Comparison of ENCODE assay signal across 9 cellular contexts in the genomic region with DNA sequence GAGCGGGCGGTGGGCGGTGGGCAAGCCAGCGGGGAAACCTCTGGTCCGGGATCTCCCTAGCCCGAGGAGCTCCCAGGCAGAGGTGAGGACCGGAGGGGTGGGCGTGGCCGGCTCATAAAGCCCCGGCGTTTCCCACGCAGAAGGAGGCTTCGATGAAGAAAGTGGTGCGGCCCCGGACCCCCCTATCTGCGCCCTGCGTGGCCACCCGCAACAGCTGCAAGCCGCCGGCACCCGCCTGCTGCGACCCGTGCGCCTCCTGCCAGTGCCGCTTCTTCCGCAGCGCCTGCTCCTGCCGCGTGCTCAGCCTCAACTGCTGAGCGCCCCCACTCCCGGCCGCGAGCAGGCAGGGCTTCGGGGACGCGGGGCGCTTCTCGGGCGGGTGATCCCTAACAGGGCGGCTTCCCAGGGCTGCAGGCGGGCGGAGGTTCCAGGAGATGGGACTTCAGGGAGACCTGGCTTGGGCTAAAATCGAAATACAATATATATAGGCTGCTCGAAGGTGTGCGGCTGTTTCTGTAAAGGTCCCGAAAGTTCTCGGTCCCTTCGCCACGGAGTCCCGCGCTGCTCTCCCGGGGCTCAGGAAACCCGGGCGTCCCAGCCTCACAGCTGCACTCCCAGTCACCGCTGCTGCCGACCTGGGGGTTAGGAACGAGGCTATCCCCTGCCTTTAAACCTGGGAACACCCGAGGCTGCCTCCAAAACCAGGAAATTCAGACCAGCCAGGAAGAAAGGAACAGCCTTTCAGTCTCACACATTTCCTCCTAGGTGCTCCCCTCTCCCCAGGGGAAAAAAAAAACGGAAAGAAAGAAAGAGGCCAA. TPM values are rescaled to one million over a fixed set of nuclear protein-coding genes. Genes with fewer than 3 reads are reported as not detected.
DNase-seq lines count a peak whose midpoint lies in the region; ATAC-seq and TF ChIP-seq lines count a peak whose summit lies in the region.
"Had no signal": no experiment of that assay in that cellular context is flagged by ENCODE, and none has a peak within 500 bp of the region (broad histone marks: within the 10 kb centered on the region; RNA-seq: fewer than 3 reads in every experiment).

No MANE protein-coding gene starts in this region.

- intact Hi-C loops in activated CD4-positive, alpha-beta T cell treated with anti-CD3 and anti-CD28 coated beads for 36 hours (cut with DNase I, micrococcal nuclease) = no loop called here
- intact Hi-C loops in uterus (cut with DNase I; ENCODE audit: low total_unique reads) = no loop called here

- H3K4me3 ChIP-seq in AG09309 (ENCODE audit: control insufficient read depth, low read depth, low read length) (peak overlapping the region; percentile 40), epithelial cell of proximal tubule (ENCODE audit: low read depth, low read length) (peak overlapping the region; percentile 43), muscle layer of colon (ENCODE audit: low read depth in 1 of 2, low read length in 2 of 2) (peak overlapping the region; percentile 32 to 49), uterus (peak overlapping the region; percentile 3 to 38)

- no peaks in the 10 kb centered on the region for H3K9me3 Mint-ChIP-seq in activated CD4-positive, alpha-beta T cell treated with anti-CD3 and anti-CD28 coated beads for 36 hours (ENCODE audit: low read depth)

- peak in 1 of 2 donors; percentile 11 for TF ChIP-seq POLR2A in uterus (IDR thresholded peaks at IDR 0.05)

- peaks cover 16% of the 10 kb centered on the region for H3K36me3 Mint-ChIP-seq in activated CD4-positive, alpha-beta T cell treated with anti-CD3 and anti-CD28 coated beads for 36 hours (ENCODE audit: low read depth)

- DNase-seq in AG09309 (ENCODE audit: low read depth) = no peak
- DNase-seq in activated CD4-positive, alpha-beta T cell treated with anti-CD3 and anti-CD28 coated beads for 36 hours = peak; percentile 46
- no peak for DNase-seq in epithelial cell of proximal tubule (ENCODE audit: low read depth)
- peak; percentile 24 to 35 for DNase-seq in uterus
- DNase-seq in NCI-H128 (lab: John Stamatoyannopoulos, UW; ENCODE audit: unreplicated experiment) = no peak
- DNase-seq in NCI-H524 treated with DMSO at 0.1 percent for 48 hours (lab: John Stamatoyannopoulos, UW) = no peak

- H3K9me3 ChIP-seq in muscle layer of colon (ENCODE audit: low read length) = no peaks in the 10 kb centered on the region
- no peaks in the 10 kb centered on the region for H3K9me3 ChIP-seq in uterus

- no peak overlapping the region for H3K4me3 Mint-ChIP-seq in activated CD4-positive, alpha-beta T cell treated with anti-CD3 and anti-CD28 coated beads for 36 hours

- H3K27ac ChIP-seq in muscle layer of colon (ENCODE audit: low read depth, low read length) (no peak overlapping the region), uterus (peak overlapping the region; percentile 17 to 26)

- TF ChIP-seq CTCF in AG09309 (IDR thresholded peaks at IDR 0.05; ENCODE audit: control insufficient read depth, insufficient read depth, low read depth, low read length, missing control alignments) (no peak), epithelial cell of proximal tubule (conservative IDR thresholded peaks at IDR 0.05; ENCODE audit: low read depth, low read length) (no peak), uterus (IDR thresholded peaks at IDR 0.05) (no peak)

- no peak overlapping the region for H3K9ac ChIP-seq in muscle layer of colon (ENCODE audit: low read length)

- H3K4me1 Mint-ChIP-seq in activated CD4-positive, alpha-beta T cell treated with anti-CD3 and anti-CD28 coated beads for 36 hours = peaks cover 12% of the 10 kb centered on the region

- H3K27ac Mint-ChIP-seq in activated CD4-positive, alpha-beta T cell treated with anti-CD3 and anti-CD28 coated beads for 36 hours = no peak overlapping the region

- peak; percentile 61 for ATAC-seq in activated CD4-positive, alpha-beta T cell treated with anti-CD3 and anti-CD28 coated beads for 36 hours
- no peak for ATAC-seq in HG02759 (IDR thresholded peaks at IDR 0.05; ENCODE audit: unreplicated experiment)

- POLR2A ChIA-PET in activated CD4-positive, alpha-beta T cell treated with anti-CD3 and anti-CD28 coated beads for 36 hours (lab: Charles Lee) = no interaction called here

- H3K27me3 Mint-ChIP-seq in activated CD4-positive, alpha-beta T cell treated with anti-CD3 and anti-CD28 coated beads for 36 hours = peaks cover 7% of the 10 kb centered on the region

- peaks cover 3% of the 10 kb centered on the region for H3K4me1 ChIP-seq in muscle layer of colon (ENCODE audit: insufficient read depth, low read length)
- no peaks in the 10 kb centered on the region for H3K4me1 ChIP-seq in uterus

- CTCF ChIA-PET in activated CD4-positive, alpha-beta T cell treated with anti-CD3 and anti-CD28 coated beads for 36 hours (lab: Charles Lee) = interaction anchor here (2.5 kb wide), 1 partner anchor 78 kb away, joined by 8 read pairs; no protein-coding TSS in a partner anchor

- H3K27me3 ChIP-seq in muscle layer of colon (ENCODE audit: control insufficient read depth in 1 of 2, insufficient read depth in 2 of 2, low read length in 2 of 2) (no peaks in the 10 kb centered on the region), uterus (no peaks in the 10 kb centered on the region)

- H3K36me3 ChIP-seq in muscle layer of colon (ENCODE audit: insufficient read depth, low read length) = no peaks in the 10 kb centered on the region
- H3K36me3 ChIP-seq in uterus = no peaks in the 10 kb centered on the region

RNA-seq across cellular contexts. Expression of a gene that starts 27.8 kb away (rescaled TPM):
- total RNA-seq in activated CD4-positive, alpha-beta T cell treated with anti-CD3 and anti-CD28 coated beads for 36 hours = not detected
- total RNA-seq in epithelial cell of proximal tubule (not detected in 2 replicates), uterus (not detected)
- total RNA-seq: T-helper 2 cell treated with Interferon-gamma antibody and Interleukin-4, amounts not matched to agents 100 ng/mL and 5 ng/mL, for 36 hours had no signal

RNA-seq across cellular contexts. Expression of a gene that starts 34.1 kb away (rescaled TPM):
- total RNA-seq in activated CD4-positive, alpha-beta T cell treated with anti-CD3 and anti-CD28 coated beads for 36 hours = 100 to 1,000 TPM; 183 to 189 TPM
- total RNA-seq in epithelial cell of proximal tubule (194 and 319 TPM in 2 replicates), uterus (10 to 100 TPM; 53.8 to 82.7 (median 73.3) TPM)

Comparison
In these comparisons a context has a peak if more than half of its experiments do, and no peak if none do; other contexts are left out.
1. DNase-seq: peak in activated CD4-positive, alpha-beta T cell treated with anti-CD3 and anti-CD28 coated beads for 36 hours (single experiment) and uterus (2 of 2); none in AG09309 (single experiment), epithelial cell of proximal tubule (single experiment), NCI-H128 (single experiment) and NCI-H524 treated with DMSO at 0.1 percent for 48 hours (single experiment).
2. Peak in every context shown above with its lines, with median percentiles within 50 percentile points of each other: H3K4me3 ChIP-seq.